27 cellular contexts compared by ENCODE assay signal in genomic region chr13:44158055-44158655, GRCh38.
DNase-seq lines count a peak whose midpoint lies in the region; ATAC-seq and TF ChIP-seq lines count a peak whose summit lies in the region.
"Had no signal": no experiment of that assay in that cellular context is flagged by ENCODE, and none has a peak within 500 bp of the region (broad histone marks: within the 10 kb centered on the region; RNA-seq: fewer than 3 reads in every experiment).

No MANE protein-coding gene starts in this region.

- H3K9me3 ChIP-seq in SJCRH30 (replicated peaks) = no peaks in the 10 kb centered on the region
- H3K9me3 ChIP-seq in tibial artery = no peaks in the 10 kb centered on the region
- no peaks in the 10 kb centered on the region for H3K9me3 ChIP-seq in CD8-positive, alpha-beta memory T cell (ENCODE audit: low read length)
- H3K9me3 ChIP-seq: upper lobe of left lung had no signal

- H3K4me1 Mint-ChIP-seq in nephron = peaks cover 67% of the 10 kb centered on the region
- H3K4me1 Mint-ChIP-seq in CD8-positive, alpha-beta memory T cell = no peaks in the 10 kb centered on the region
- H3K4me1 Mint-ChIP-seq: central memory CD8-positive, alpha-beta T cell; memory B cell had no signal

- TF ChIP-seq CTCF in dorsolateral prefrontal cortex (IDR thresholded peaks at IDR 0.05 in 54 of 56, conservative IDR thresholded peaks at IDR 0.05 in 2 of 56; ENCODE audit: low read depth in 1 of 56, partially characterized antibody in 56 of 56) (no peak), nephron (IDR thresholded peaks at IDR 0.05; ENCODE audit: unreplicated experiment in 3 of 3) (no peak), tibial artery (IDR thresholded peaks at IDR 0.05) (no peak)

- peak overlapping the region in 1 of 3 experiments; percentile 37 for H3K4me3 Mint-ChIP-seq in nephron
- no peak overlapping the region for H3K4me3 Mint-ChIP-seq in CD8-positive, alpha-beta memory T cell
- H3K4me3 Mint-ChIP-seq: activated naive CD8-positive, alpha-beta T cell; central memory CD8-positive, alpha-beta T cell; memory B cell; stimulated activated naive CD8-positive, alpha-beta T cell treated with anti-CD3 and anti-CD28 coated beads, Interleukin-15, Interleukin-2, amounts not matched to agents 100 ng/mL and 50 ng/mL, for 24 hours had no signal

- H3K27me3 ChIP-seq in SJCRH30 = no peaks in the 10 kb centered on the region
- H3K27me3 ChIP-seq in dorsolateral prefrontal cortex = no peaks in the 10 kb centered on the region
- H3K27me3 ChIP-seq in tibial artery = no peaks in the 10 kb centered on the region
- H3K27me3 ChIP-seq in CD8-positive, alpha-beta memory T cell (ENCODE audit: insufficient read depth, low read length, poor library complexity, severe bottlenecking) = no peaks in the 10 kb centered on the region
- H3K27me3 ChIP-seq: BLaER1 treated with 17β-estradiol and CSF1 and Interleukin-3, amounts not matched to agents 10 nM and 100 nM; MG63; upper lobe of left lung had no signal

- H3K27me3 Mint-ChIP-seq in nephron (ENCODE audit: low read depth) = peaks cover 10% of the 10 kb centered on the region
- H3K27me3 Mint-ChIP-seq in CD8-positive, alpha-beta memory T cell = peaks cover 0 to 2% of the 10 kb centered on the region in 2 donors
- H3K27me3 Mint-ChIP-seq: central memory CD8-positive, alpha-beta T cell; stimulated activated naive CD8-positive, alpha-beta T cell treated with anti-CD3 and anti-CD28 coated beads, Interleukin-15, Interleukin-2, amounts not matched to agents 100 ng/mL and 50 ng/mL, for 24 hours had no signal

- H3K27ac ChIP-seq in SJCRH30 (no peak overlapping the region), dorsolateral prefrontal cortex (peak overlapping the region in 54 of 59 donors; percentile 4 to 92 (median 76)), tibial artery (peak overlapping the region; percentile 90 to 91)
- no peak overlapping the region for H3K27ac ChIP-seq in CD8-positive, alpha-beta memory T cell (ENCODE audit: low read depth, low read length)
- H3K27ac ChIP-seq: BLaER1 treated with 17β-estradiol and CSF1 and Interleukin-3, amounts not matched to agents 10 nM and 100 nM; VCaP had no signal

- H3K4me1 ChIP-seq in SJCRH30 = no peaks in the 10 kb centered on the region
- peaks cover 4 to 81% (median 68%) of the 10 kb centered on the region in 4 donors for H3K4me1 ChIP-seq in tibial artery
- H3K4me1 ChIP-seq in CD8-positive, alpha-beta memory T cell (ENCODE audit: insufficient read depth, low read length) = no peaks in the 10 kb centered on the region

- peak overlapping the region in 2 of 3 experiments; percentile 37 to 63 for H3K27ac Mint-ChIP-seq in nephron
- H3K27ac Mint-ChIP-seq in CD8-positive, alpha-beta memory T cell = no peak overlapping the region
- H3K27ac Mint-ChIP-seq: activated naive CD8-positive, alpha-beta T cell; memory B cell; stimulated activated naive CD8-positive, alpha-beta T cell treated with anti-CD3 and anti-CD28 coated beads, Interleukin-15, Interleukin-2, amounts not matched to agents 100 ng/mL and 50 ng/mL, for 24 hours had no signal

- no peaks in the 10 kb centered on the region for H3K36me3 ChIP-seq in SJCRH30
- no peaks in the 10 kb centered on the region for H3K36me3 ChIP-seq in tibial artery
- H3K36me3 ChIP-seq in CD8-positive, alpha-beta memory T cell (ENCODE audit: insufficient read depth, low read length) = no peaks in the 10 kb centered on the region
- H3K36me3 ChIP-seq: BLaER1 treated with 17β-estradiol and CSF1 and Interleukin-3, amounts not matched to agents 10 nM and 100 nM; MG63; upper lobe of left lung had no signal

- no peaks in the 10 kb centered on the region for H3K36me3 Mint-ChIP-seq in nephron (ENCODE audit: low read depth)
- H3K36me3 Mint-ChIP-seq in CD8-positive, alpha-beta memory T cell = no peaks in the 10 kb centered on the region
- H3K36me3 Mint-ChIP-seq: activated naive CD8-positive, alpha-beta T cell; memory B cell had no signal

- no peak for ATAC-seq in HG03520 (IDR thresholded peaks at IDR 0.05; ENCODE audit: unreplicated experiment)
- ATAC-seq: Right ventricle myocardium inferior had no signal

- CTCF ChIA-PET in CD8-positive, alpha-beta memory T cell (lab: Charles Lee) = no interaction called here

- H3K4me3 ChIP-seq in SJCRH30 (no peak overlapping the region), dorsolateral prefrontal cortex (no peak overlapping the region), tibial artery (no peak overlapping the region)
- H3K4me3 ChIP-seq in CD8-positive, alpha-beta memory T cell (ENCODE audit: low read length) = no peak overlapping the region
- H3K4me3 ChIP-seq: BLaER1 treated with 17β-estradiol and CSF1 and Interleukin-3, amounts not matched to agents 10 nM and 100 nM; MG63; upper lobe of left lung had no signal

- no peaks in the 10 kb centered on the region for H3K9me3 Mint-ChIP-seq in nephron
- H3K9me3 Mint-ChIP-seq in CD8-positive, alpha-beta memory T cell = peaks cover 0 to 2% (median 0%) of the 10 kb centered on the region in 5 donors
- H3K9me3 Mint-ChIP-seq: central memory CD8-positive, alpha-beta T cell; memory B cell; stimulated activated naive CD8-positive, alpha-beta T cell treated with anti-CD3 and anti-CD28 coated beads, Interleukin-15, Interleukin-2, amounts not matched to agents 100 ng/mL and 50 ng/mL, for 24 hours had no signal

- POLR2A ChIA-PET in CD8-positive, alpha-beta memory T cell (lab: Charles Lee) = no interaction called here

- intact Hi-C loops in dorsolateral prefrontal cortex (cut with DNase I) (no loop called here), tibial artery (cut with DNase I; ENCODE audit: low total_unique reads) (loop anchor here (5.0 kb wide), 1 partner anchor 79 kb away; no protein-coding TSS in a partner anchor)

- DNase-seq in SJCRH30 (peak; percentile 14 to 48), dorsolateral prefrontal cortex (no peak), tibial artery (peak; percentile 52 to 84), inferior parietal cortex (ENCODE audit: extremely low spot score) (no peak)
- no peak for DNase-seq in CD8-positive, alpha-beta memory T cell
- DNase-seq: activated CD4-positive, alpha-beta T cell treated with anti-CD3 and anti-CD28 coated beads for 4 hours; activated effector memory CD4-positive, alpha-beta T cell treated with Interleukin-2 at 50 U/mL for 16 hours; activated T-cell treated with anti-CD3 and anti-CD28 coated beads for 4 hours; COR-L47; DND-41; KBM-7; left cardiac atrium; MG63; NCI-H2081; NCI-H226; small intestine; T-helper 2 cell; upper lobe of left lung had no signal

Comparison
In these comparisons a context has a peak if more than half of its experiments do, and no peak if none do; other contexts are left out.
1. DNase-seq: peak in SJCRH30 (2 of 2) and tibial artery (2 of 2); none in dorsolateral prefrontal cortex (0 of 10), inferior parietal cortex (single experiment) and CD8-positive, alpha-beta memory T cell (0 of 5).
2. H3K27ac ChIP-seq: peak in dorsolateral prefrontal cortex (54 of 59) and tibial artery (2 of 2); none in SJCRH30 (single experiment) and CD8-positive, alpha-beta memory T cell (single experiment).
3. H3K27ac Mint-ChIP-seq: peak in nephron (2 of 3); none in CD8-positive, alpha-beta memory T cell (0 of 8).